In the genomic region with DNA sequence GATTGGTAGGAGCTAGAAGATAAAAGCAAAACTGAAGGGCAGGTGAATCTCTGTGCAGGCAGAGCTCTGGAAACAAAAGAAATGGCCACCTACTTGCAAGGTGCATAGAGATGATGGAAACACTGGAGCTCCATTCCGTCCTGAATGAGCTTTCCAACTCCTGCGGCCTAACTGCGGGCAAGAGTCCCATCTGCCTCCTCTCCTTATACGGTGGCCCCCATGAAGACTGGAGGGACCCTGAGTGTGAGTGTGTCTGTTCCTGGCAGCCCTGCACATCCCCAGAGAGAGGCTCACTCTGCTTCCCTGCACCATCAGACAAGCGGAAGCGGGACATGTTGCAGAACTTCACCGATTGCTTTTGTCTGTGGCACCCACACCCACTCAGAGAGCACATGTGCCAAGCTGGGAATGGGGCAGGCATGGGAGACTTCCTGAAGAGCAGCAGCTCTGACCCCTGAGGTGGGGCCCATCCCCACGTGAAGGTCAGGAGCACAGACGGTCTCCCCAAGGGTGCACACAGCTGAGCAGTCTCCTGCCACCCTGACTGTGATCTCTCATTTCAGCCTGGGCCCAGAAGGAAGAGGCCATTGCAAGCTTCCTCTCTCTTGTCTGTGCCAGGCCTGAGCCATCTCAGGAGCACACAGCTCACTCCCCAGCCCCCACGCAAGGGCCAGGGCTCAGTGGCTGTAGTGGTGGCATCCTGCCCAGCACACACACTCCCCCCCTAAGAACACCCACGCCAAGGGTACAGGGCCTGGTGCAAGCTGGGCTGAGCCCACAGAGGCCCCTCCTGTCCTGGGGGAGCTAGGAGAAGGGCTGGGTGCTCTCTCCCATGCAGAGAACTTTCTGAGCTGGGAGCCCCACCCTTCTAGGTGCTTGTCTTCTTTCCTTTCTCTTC, we compare ENCODE assay signal across 1 cellular context.
TF ChIP-seq lines count a peak whose summit lies in the region.

No MANE protein-coding gene starts in this region.

TF ChIP-seq in HepG2, 621 proteins besides CTCF, POLR2A, EP300 and RAD21 (continued from another document and continues in another):
- TF ChIP-seq, protein P1, sequence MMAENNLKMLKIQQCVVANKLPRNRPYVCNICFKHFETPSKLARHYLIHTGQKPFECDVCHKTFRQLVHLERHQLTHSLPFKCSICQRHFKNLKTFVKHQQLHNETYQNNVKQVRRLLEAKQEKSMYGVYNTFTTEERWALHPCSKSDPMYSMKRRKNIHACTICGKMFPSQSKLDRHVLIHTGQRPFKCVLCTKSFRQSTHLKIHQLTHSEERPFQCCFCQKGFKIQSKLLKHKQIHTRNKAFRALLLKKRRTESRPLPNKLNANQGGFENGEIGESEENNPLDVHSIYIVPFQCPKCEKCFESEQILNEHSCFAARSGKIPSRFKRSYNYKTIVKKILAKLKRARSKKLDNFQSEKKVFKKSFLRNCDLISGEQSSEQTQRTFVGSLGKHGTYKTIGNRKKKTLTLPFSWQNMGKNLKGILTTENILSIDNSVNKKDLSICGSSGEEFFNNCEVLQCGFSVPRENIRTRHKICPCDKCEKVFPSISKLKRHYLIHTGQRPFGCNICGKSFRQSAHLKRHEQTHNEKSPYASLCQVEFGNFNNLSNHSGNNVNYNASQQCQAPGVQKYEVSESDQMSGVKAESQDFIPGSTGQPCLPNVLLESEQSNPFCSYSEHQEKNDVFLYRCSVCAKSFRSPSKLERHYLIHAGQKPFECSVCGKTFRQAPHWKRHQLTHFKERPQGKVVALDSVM (CRISPR knock-in tag; IDR thresholded peaks at IDR 0.05) = no peak
- TF ChIP-seq TFDP2 (CRISPR knock-in tag; IDR thresholded peaks at IDR 0.05) = no peak
- TF ChIP-seq CBX1 (IDR thresholded peaks at IDR 0.05; ENCODE audit: low read depth) = peak; percentile 11
- TF ChIP-seq ZNF18 (CRISPR knock-in tag; IDR thresholded peaks at IDR 0.05; ENCODE audit: insufficient replicate concordance) = no peak
- no peak for TF ChIP-seq NCOA1 (CRISPR knock-in tag; IDR thresholded peaks at IDR 0.05)
- TF ChIP-seq ZKSCAN5 (CRISPR knock-in tag; IDR thresholded peaks at IDR 0.05) = no peak
- no peak for TF ChIP-seq NFE2 (CRISPR knock-in tag; IDR thresholded peaks at IDR 0.05)
- TF ChIP-seq ZNF335 (CRISPR knock-in tag; IDR thresholded peaks at IDR 0.05) = no peak
- no peak for TF ChIP-seq NCOA5 (CRISPR knock-in tag; IDR thresholded peaks at IDR 0.05)
- TF ChIP-seq ATF1 (CRISPR knock-in tag; IDR thresholded peaks at IDR 0.05) = no peak
- no peak for TF ChIP-seq SMAD3 (CRISPR knock-in tag; IDR thresholded peaks at IDR 0.05)
- TF ChIP-seq NR2C2 (CRISPR knock-in tag; IDR thresholded peaks at IDR 0.05; ENCODE audit: borderline replicate concordance) = 0 out of 2 replicates have a peak, but pooled peaks have one; percentile 33
- no peak for TF ChIP-seq NBN (conservative IDR thresholded peaks at IDR 0.05)
- no peak for TF ChIP-seq TCF7L2 (IDR thresholded peaks at IDR 0.05; ENCODE audit: low read depth, low read length)
- TF ChIP-seq ZNF790 (CRISPR knock-in tag; IDR thresholded peaks at IDR 0.05; ENCODE audit: borderline replicate concordance) = no peak
- TF ChIP-seq, protein P2, sequence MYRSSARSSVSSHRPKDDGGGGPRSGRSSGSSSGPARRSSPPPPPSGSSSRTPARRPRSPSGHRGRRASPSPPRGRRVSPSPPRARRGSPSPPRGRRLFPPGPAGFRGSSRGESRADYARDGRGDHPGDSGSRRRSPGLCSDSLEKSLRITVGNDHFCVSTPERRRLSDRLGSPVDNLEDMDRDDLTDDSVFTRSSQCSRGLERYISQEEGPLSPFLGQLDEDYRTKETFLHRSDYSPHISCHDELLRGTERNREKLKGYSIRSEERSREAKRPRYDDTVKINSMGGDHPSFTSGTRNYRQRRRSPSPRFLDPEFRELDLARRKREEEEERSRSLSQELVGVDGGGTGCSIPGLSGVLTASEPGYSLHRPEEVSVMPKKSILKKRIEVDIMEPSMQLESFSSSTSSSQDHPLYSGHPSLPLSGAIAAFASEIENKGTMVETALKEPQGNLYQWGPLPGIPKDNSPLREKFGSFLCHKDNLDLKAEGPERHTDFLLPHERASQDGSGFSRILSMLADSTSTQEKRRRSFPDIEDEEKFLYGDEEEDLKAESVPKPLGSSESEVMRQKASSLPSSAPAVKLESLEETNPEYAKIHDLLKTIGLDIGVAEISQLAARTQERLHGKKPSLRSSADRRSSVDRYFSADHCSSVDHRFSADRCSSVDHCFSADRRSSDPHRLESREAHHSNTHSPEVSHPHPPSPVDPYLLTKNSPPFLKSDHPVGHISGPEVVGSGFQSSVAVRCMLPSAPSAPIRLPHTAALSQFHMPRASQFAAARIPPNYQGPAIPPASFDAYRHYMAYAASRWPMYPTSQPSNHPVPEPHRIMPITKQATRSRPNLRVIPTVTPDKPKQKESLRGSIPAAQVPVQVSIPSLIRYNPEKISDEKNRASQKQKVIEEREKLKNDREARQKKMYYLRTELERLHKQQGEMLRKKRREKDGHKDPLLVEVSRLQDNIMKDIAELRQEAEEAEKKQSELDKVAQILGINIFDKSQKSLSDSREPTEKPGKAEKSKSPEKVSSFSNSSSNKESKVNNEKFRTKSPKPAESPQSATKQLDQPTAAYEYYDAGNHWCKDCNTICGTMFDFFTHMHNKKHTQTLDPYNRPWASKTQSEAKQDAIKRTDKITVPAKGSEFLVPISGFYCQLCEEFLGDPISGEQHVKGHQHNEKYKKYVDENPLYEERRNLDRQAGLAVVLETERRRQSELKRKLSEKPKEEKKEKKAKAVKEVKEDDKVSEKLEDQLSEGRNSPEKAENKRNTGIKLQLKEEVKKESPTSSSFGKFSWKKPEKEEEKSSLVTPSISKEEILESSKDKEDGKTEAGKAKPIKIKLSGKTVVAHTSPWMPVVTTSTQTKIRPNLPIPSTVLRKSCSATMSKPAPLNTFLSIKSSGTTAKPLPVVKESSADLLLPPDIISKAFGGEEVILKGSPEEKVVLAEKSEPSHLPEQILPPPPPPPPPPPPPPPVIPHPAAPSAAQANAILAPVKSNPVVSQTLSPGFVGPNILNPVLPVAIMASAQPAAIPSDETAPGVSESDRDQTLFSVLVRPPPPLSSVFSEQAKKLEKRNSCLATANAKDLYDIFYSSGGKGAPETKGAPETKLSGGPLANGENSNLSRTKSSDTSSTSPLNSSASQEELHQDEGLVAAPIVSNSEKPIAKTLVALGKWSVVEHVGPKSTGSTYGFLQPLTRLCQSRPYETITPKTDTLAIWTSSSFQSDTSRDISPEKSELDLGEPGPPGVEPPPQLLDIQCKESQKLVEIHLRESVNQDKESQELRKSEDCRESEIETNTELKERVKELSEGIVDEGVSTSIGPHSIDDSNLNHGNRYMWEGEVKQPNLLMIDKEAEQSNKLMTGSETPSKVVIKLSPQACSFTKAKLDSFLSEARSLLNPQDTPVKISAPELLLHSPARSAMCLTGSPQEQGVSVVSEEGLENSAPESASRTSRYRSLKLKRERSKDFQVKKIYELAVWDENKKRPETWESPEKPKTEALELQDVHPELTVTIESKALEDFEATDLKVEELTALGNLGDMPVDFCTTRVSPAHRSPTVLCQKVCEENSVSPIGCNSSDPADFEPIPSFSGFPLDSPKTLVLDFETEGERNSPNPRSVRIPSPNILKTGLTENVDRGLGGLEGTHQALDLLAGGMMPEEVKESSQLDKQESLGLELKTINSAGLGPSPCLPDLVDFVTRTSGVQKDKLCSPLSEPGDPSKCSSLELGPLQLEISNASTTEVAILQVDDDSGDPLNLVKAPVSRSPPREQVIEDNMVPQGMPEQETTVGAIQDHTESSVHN (CRISPR knock-in tag; IDR thresholded peaks at IDR 0.05) = peak; percentile 48; the same call in 1 of the 2 replicates
- TF ChIP-seq NFATC3 (CRISPR knock-in tag; IDR thresholded peaks at IDR 0.05) = no peak; the same call in 1 of the 2 replicates
- no peak for TF ChIP-seq ZSCAN25 (CRISPR knock-in tag; IDR thresholded peaks at IDR 0.05)
- no peak; the same call in 1 of the 2 replicates for TF ChIP-seq CCDC6 (CRISPR knock-in tag; IDR thresholded peaks at IDR 0.05)
- TF ChIP-seq PHF8 (CRISPR knock-in tag; IDR thresholded peaks at IDR 0.05) = no peak
- TF ChIP-seq, protein P3, sequence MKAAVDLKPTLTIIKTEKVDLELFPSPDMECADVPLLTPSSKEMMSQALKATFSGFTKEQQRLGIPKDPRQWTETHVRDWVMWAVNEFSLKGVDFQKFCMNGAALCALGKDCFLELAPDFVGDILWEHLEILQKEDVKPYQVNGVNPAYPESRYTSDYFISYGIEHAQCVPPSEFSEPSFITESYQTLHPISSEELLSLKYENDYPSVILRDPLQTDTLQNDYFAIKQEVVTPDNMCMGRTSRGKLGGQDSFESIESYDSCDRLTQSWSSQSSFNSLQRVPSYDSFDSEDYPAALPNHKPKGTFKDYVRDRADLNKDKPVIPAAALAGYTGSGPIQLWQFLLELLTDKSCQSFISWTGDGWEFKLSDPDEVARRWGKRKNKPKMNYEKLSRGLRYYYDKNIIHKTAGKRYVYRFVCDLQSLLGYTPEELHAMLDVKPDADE (CRISPR knock-in tag; IDR thresholded peaks at IDR 0.05) = no peak
- TF ChIP-seq YEATS2 (CRISPR knock-in tag; IDR thresholded peaks at IDR 0.05; ENCODE audit: borderline replicate concordance) = no peak; the same call in 1 of the 2 replicates
- no peak for TF ChIP-seq ZBTB34 (CRISPR knock-in tag; IDR thresholded peaks at IDR 0.05)
- no peak; the same call in 1 of the 2 replicates for TF ChIP-seq FOXA3 (CRISPR knock-in tag; IDR thresholded peaks at IDR 0.05)
- TF ChIP-seq ZNF354B (CRISPR knock-in tag; IDR thresholded peaks at IDR 0.05) = no peak
- TF ChIP-seq JUND (CRISPR knock-in tag; IDR thresholded peaks at IDR 0.05) = no peak
- peak; percentile 72 for TF ChIP-seq ZFX (CRISPR knock-in tag; IDR thresholded peaks at IDR 0.05; ENCODE audit: low read depth)
- TF ChIP-seq, protein P4, sequence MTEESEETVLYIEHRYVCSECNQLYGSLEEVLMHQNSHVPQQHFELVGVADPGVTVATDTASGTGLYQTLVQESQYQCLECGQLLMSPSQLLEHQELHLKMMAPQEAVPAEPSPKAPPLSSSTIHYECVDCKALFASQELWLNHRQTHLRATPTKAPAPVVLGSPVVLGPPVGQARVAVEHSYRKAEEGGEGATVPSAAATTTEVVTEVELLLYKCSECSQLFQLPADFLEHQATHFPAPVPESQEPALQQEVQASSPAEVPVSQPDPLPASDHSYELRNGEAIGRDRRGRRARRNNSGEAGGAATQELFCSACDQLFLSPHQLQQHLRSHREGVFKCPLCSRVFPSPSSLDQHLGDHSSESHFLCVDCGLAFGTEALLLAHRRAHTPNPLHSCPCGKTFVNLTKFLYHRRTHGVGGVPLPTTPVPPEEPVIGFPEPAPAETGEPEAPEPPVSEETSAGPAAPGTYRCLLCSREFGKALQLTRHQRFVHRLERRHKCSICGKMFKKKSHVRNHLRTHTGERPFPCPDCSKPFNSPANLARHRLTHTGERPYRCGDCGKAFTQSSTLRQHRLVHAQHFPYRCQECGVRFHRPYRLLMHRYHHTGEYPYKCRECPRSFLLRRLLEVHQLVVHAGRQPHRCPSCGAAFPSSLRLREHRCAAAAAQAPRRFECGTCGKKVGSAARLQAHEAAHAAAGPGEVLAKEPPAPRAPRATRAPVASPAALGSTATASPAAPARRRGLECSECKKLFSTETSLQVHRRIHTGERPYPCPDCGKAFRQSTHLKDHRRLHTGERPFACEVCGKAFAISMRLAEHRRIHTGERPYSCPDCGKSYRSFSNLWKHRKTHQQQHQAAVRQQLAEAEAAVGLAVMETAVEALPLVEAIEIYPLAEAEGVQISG (CRISPR knock-in tag; IDR thresholded peaks at IDR 0.05) = no peak; the same call in 1 of the 2 replicates
- TF ChIP-seq ZNF615 (CRISPR knock-in tag; IDR thresholded peaks at IDR 0.05; ENCODE audit: borderline replicate concordance) = no peak
- TF ChIP-seq KLF6 (CRISPR knock-in tag; IDR thresholded peaks at IDR 0.05) = no peak
- TF ChIP-seq, protein P5, sequence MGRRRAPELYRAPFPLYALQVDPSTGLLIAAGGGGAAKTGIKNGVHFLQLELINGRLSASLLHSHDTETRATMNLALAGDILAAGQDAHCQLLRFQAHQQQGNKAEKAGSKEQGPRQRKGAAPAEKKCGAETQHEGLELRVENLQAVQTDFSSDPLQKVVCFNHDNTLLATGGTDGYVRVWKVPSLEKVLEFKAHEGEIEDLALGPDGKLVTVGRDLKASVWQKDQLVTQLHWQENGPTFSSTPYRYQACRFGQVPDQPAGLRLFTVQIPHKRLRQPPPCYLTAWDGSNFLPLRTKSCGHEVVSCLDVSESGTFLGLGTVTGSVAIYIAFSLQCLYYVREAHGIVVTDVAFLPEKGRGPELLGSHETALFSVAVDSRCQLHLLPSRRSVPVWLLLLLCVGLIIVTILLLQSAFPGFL (CRISPR knock-in tag; IDR thresholded peaks at IDR 0.05) = no peak
- TF ChIP-seq ZNF577 (CRISPR knock-in tag; IDR thresholded peaks at IDR 0.05; ENCODE audit: borderline replicate concordance, low read depth) = no peak
